In genomic region chr4:41990383-41991111, GRCh38 we compare ENCODE assay signal across 8 cellular contexts. TPM values are rescaled to one million over a fixed set of nuclear protein-coding genes. Genes with fewer than 3 reads are reported as not detected.
DNase-seq lines count a peak whose midpoint lies in the region; ATAC-seq and TF ChIP-seq lines count a peak whose summit lies in the region.

TSS of gene SLC30A9 (plus strand) at chr4:41990530. CDS start at chr4:41990652, 122 bp downstream.

- H3K36me3 Mint-ChIP-seq in activated B cell treated with CpG ODN at 0.5 μM for 24 hours (ENCODE audit: low read depth), result peaks cover 9% of the 10 kb centered on the region

- peak within 1 kb of the TSS; percentile 98 for H3K4me3 Mint-ChIP-seq in activated B cell treated with CpG ODN at 0.5 μM for 24 hours

- peak; percentile 35 for TF ChIP-seq CTCF in AG10803 (conservative IDR thresholded peaks at IDR 0.05; ENCODE audit: low read length)
- TF ChIP-seq CTCF in activated B cell treated with CpG ODN at 0.5 μM for 24 hours (IDR thresholded peaks at IDR 0.05), result no peak

- ATAC-seq in GM19023 (IDR thresholded peaks at IDR 0.05; ENCODE audit: unreplicated experiment) (peak; percentile 99), HG03280 (IDR thresholded peaks at IDR 0.05; ENCODE audit: unreplicated experiment) (peak; percentile 99), activated B cell treated with CpG ODN at 0.5 μM for 24 hours (ENCODE audit: low read depth) (peak; percentile 95)

- POLR2A ChIA-PET in activated B cell treated with CpG ODN at 0.5 μM for 24 hours (lab: Charles Lee), result interaction anchor here (0.8 to 2.3 kb wide), 4 partner anchors 14 to 666 kb away, joined by 3 to 12 read pairs (median 8); partner anchors contain the start of genes ATP8A1 and TMEM33

- CTCF ChIA-PET in activated B cell treated with CpG ODN at 0.5 μM for 24 hours (lab: Charles Lee), result interaction anchor here (1.4 to 1.7 kb wide), 2 partner anchors 27 to 56 kb away, joined by 3 to 7 read pairs; partner anchors contain the start of gene TMEM33

- no peaks in the 10 kb centered on the region for H3K27me3 Mint-ChIP-seq in activated B cell treated with CpG ODN at 0.5 μM for 24 hours

- H3K4me3 ChIP-seq in AG10803 (ENCODE audit: low read length), result peak within 1 kb of the TSS; percentile 91

- no peaks in the 10 kb centered on the region for H3K9me3 Mint-ChIP-seq in activated B cell treated with CpG ODN at 0.5 μM for 24 hours

- peak within 1 kb of the TSS; percentile 95 for H3K27ac Mint-ChIP-seq in activated B cell treated with CpG ODN at 0.5 μM for 24 hours

- DNase-seq in AG10803 (ENCODE audit: low read depth), result peak; percentile 92
- DNase-seq in NCI-H345 (lab: John Stamatoyannopoulos, UW), result peak; percentile 90
- peak; percentile 82 for DNase-seq in activated B cell treated with CpG ODN at 0.5 μM for 24 hours
- DNase-seq in central memory CD4-positive, alpha-beta T cell, result peak; percentile 93
- DNase-seq in iris pigment epithelial cell (ENCODE audit: low read depth), result peak; percentile 93
- DNase-seq in stimulated activated CD4-positive, alpha-beta T cell treated with anti-CD3 and anti-CD28 coated beads, Interleukin-12 subunit alpha, Interleukin-12 subunit beta, amount 100 ng/mL, for 24 hours (ENCODE audit: low read depth in 2 of 2), result peak; percentile 85 to 88

- intact Hi-C loops in activated B cell treated with CpG ODN at 0.5 μM for 24 hours (cut with micrococcal nuclease), result loop anchor here (1.0 to 5.0 kb wide), 5 partner anchors 22 to 667 kb away; partner anchors contain the start of genes ATP8A1, BEND4 and TMEM33

- H3K4me1 Mint-ChIP-seq in activated B cell treated with CpG ODN at 0.5 μM for 24 hours, result peaks cover 29% of the 10 kb centered on the region

RNA-seq across cellular contexts. Expression of gene SLC30A9, which starts in this region (rescaled TPM):
- total RNA-seq in activated B cell treated with CpG ODN at 0.5 μM for 24 hours, result 29.0 and 33.4 TPM in 2 replicates

Comparison
In these comparisons a context has a peak if more than half of its experiments do, and no peak if none do; other contexts are left out.
1. Peak in every context shown above with its lines: DNase-seq, ATAC-seq and H3K4me3 ChIP-seq.